ENCODE assay signal across 29 cellular contexts in genomic region chr2:218812861-218813260, GRCh38. TPM values are rescaled to one million over a fixed set of nuclear protein-coding genes. Genes with fewer than 3 reads are reported as not detected.
"Had no signal": no experiment of that assay in that cellular context is flagged by ENCODE, and none has a peak within 500 bp of the region (broad histone marks: within the 10 kb centered on the region; RNA-seq: fewer than 3 reads in every experiment).

No MANE protein-coding gene starts in this region.

- H3K4me1 ChIP-seq: heart right ventricle, left ventricle myocardium inferior, parathyroid adenoma, thyroid gland, upper lobe of left lung had no signal

- H3K4me3 ChIP-seq: heart right ventricle, hepatocyte, left ventricle myocardium inferior, lung, psoas muscle, right lobe of liver, skin epidermis, stomach, testis, thyroid gland, transverse colon, upper lobe of left lung had no signal

- H3K4me3 Mint-ChIP-seq: mesothelial cell of epicardium; naive B cell; natural killer cell; nephron progenitor cell; stimulated activated naive B cell treated with anti-CD40 and anti-IgM and Interleukin-4, amounts not matched to agents 10 μg/mL and 1 μg/mL and 100 μg/mL, for 72 hours had no signal

- DNase-seq: heart right ventricle; kidney glomerular epithelial cell; left colon; left ventricle myocardium inferior; mesendoderm; naive B cell; natural killer cell; nephron progenitor cell; nucleus accumbens; psoas muscle; right lobe of liver; stimulated activated CD4-positive, alpha-beta T cell treated with anti-CD3 and anti-CD28 coated beads, Interleukin-12 subunit alpha, Interleukin-12 subunit beta, amount 100 ng/mL, for 4 hours; stimulated activated CD4-positive, alpha-beta T cell treated with anti-CD3 and anti-CD28 coated beads, Interleukin-15, amount 100 ng/mL, for 24 hours; stimulated activated CD4-positive, alpha-beta T cell treated with anti-CD3 and anti-CD28 coated beads, Interleukin-2, amount 100 ng/mL, for 24 hours; stimulated activated CD4-positive, alpha-beta T cell treated with anti-CD3 and anti-CD28 coated beads, Interleukin-4, amount 100 ng/mL, for 1 hour; stimulated activated naive B cell treated with anti-CD40 and anti-IgM and Interleukin-4, amounts not matched to agents 10 μg/mL and 1 μg/mL and 100 μg/mL, for 72 hours; stimulated activated naive CD8-positive, alpha-beta T cell treated with anti-CD3 and anti-CD28 coated beads, Interleukin-15, Interleukin-2, amounts not matched to agents 100 U/mL and 50 U/mL, for 24 hours; stomach; testis; thyroid gland; transverse colon; upper lobe of left lung had no signal

- H3K9me3 Mint-ChIP-seq: mesothelial cell of epicardium; naive B cell; natural killer cell; nephron progenitor cell; stimulated activated naive B cell treated with anti-CD40 and anti-IgM and Interleukin-4, amounts not matched to agents 10 μg/mL and 1 μg/mL and 100 μg/mL, for 72 hours had no signal

- H3K4me1 Mint-ChIP-seq: naive B cell, natural killer cell had no signal

- H3K9me3 ChIP-seq: heart right ventricle, left ventricle myocardium inferior, psoas muscle, right lobe of liver, stomach, testis, thyroid gland, transverse colon, upper lobe of left lung had no signal

- H3K27ac ChIP-seq: heart right ventricle, hepatocyte, left ventricle myocardium inferior, parathyroid adenoma, psoas muscle, right lobe of liver, skin epidermis, stomach, testis, thyroid gland had no signal

- ATAC-seq: heart right ventricle; left colon; natural killer cell; psoas muscle; stimulated activated naive B cell treated with anti-CD40 and anti-IgM and Interleukin-4, amounts not matched to agents 10 μg/mL and 1 μg/mL and 100 μg/mL, for 72 hours had no signal

- H3K36me3 ChIP-seq: thyroid gland had no signal

- H3K27me3 ChIP-seq: heart right ventricle, hepatocyte, right lobe of liver, stomach, testis, thyroid gland, transverse colon, upper lobe of left lung had no signal

- H3K36me3 Mint-ChIP-seq: naive B cell; natural killer cell; stimulated activated naive B cell treated with anti-CD40 and anti-IgM and Interleukin-4, amounts not matched to agents 10 μg/mL and 1 μg/mL and 100 μg/mL, for 72 hours had no signal

- H3K27ac Mint-ChIP-seq: mesothelial cell of epicardium; naive B cell; natural killer cell; nephron progenitor cell; stimulated activated naive B cell treated with anti-CD40 and anti-IgM and Interleukin-4, amounts not matched to agents 10 μg/mL and 1 μg/mL and 100 μg/mL, for 72 hours had no signal

RNA-seq across cellular contexts. Expression of gene PRKAG3, which starts 18.7 kb away (rescaled TPM):
- total RNA-seq: hepatocyte, left colon, lung, mononuclear cell, natural killer cell, right lobe of liver, stomach, thyroid gland, transverse colon, upper lobe of left lung had no signal

RNA-seq across cellular contexts. Expression of gene WNT6, which starts 46.7 kb away (rescaled TPM):
- total RNA-seq: mononuclear cell, natural killer cell, osteoblast had no signal
